ENCODE assay signal across 1 cellular context in the genomic region with DNA sequence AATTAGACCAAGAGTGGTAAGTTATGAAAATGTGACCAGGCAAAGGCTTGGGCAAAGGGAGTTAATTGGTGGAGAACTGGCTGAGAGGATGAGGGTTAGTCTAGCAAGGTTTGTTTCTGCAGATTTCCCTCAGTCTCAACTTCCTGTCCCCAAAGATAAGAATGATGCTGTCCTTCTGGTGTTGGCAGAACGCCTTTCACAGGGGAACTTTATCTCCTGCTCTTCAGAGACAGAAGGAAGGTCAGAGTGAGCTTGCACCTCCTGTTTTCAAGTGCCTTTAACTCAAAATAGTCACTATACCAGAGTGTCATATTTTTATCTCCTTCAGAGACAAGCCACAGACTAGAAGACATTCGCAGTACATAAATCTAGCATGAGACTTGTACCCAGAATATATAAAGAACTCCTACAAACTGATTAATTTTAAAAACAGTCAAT.
TF ChIP-seq lines count a peak whose summit lies in the region.

No MANE protein-coding gene starts in this region.

TF ChIP-seq in HepG2, 621 proteins besides CTCF, POLR2A, EP300 and RAD21 (continued from another document):
- TF ChIP-seq, protein P1, sequence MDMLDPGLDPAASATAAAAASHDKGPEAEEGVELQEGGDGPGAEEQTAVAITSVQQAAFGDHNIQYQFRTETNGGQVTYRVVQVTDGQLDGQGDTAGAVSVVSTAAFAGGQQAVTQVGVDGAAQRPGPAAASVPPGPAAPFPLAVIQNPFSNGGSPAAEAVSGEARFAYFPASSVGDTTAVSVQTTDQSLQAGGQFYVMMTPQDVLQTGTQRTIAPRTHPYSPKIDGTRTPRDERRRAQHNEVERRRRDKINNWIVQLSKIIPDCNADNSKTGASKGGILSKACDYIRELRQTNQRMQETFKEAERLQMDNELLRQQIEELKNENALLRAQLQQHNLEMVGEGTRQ (IDR thresholded peaks at IDR 0.05; ENCODE audit: low read depth, low read length): no peak
- TF ChIP-seq, protein P1 (CRISPR knock-in tag; IDR thresholded peaks at IDR 0.05; ENCODE audit: borderline replicate concordance): no peak
- TF ChIP-seq ZNF431 (CRISPR knock-in tag; IDR thresholded peaks at IDR 0.05; ENCODE audit: borderline replicate concordance, low read depth): no peak
- TF ChIP-seq, protein P2, sequence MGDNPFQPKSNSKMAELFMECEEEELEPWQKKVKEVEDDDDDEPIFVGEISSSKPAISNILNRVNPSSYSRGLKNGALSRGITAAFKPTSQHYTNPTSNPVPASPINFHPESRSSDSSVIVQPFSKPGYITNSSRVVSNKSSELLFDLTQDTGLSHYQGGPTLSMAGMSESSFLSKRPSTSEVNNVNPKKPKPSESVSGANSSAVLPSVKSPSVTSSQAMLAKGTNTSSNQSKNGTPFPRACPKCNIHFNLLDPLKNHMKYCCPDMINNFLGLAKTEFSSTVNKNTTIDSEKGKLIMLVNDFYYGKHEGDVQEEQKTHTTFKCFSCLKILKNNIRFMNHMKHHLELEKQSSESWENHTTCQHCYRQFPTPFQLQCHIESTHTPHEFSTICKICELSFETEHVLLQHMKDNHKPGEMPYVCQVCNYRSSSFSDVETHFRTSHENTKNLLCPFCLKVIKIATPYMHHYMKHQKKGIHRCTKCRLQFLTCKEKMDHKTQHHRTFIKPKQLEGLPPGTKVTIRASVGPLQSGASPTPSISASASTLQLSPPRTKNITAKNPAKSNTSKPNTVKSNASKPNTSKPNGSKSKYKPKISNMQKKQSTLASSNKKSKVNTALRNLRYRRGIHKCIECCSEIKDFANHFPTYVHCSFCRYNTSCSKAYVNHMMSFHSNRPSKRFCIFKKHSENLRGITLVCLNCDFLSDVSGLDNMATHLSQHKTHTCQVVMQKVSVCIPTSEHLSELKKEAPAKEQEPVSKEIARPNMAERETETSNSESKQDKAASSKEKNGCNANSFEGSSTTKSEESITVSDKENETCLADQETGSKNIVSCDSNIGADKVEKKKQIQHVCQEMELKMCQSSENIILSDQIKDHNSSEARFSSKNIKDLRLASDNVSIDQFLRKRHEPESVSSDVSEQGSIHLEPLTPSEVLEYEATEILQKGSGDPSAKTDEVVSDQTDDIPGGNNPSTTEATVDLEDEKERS (CRISPR knock-in tag; IDR thresholded peaks at IDR 0.05): 0 out of 2 replicates have a peak, but pooled peaks have one; percentile 19
- TF ChIP-seq CREB1 (IDR thresholded peaks at IDR 0.05): no peak
- no peak for TF ChIP-seq CREB1 (CRISPR knock-in tag; IDR thresholded peaks at IDR 0.05)
TF ChIP-seq in HepG2: peak in this region for 2.
